Comparison of ENCODE assay signal across 8 cellular contexts in genomic region chr2:6773007-6773693, GRCh38.
DNase-seq lines count a peak whose midpoint lies in the region; ATAC-seq and TF ChIP-seq lines count a peak whose summit lies in the region.

No MANE protein-coding gene starts in this region.

- peak overlapping the region; percentile 32 for H3K4me3 ChIP-seq in astrocyte of the cerebellum (ENCODE audit: low read depth, low read length)

- DNase-seq in NK-92 treated with Interleukin-12 subunit alpha and Interleukin-12 subunit beta, amount 100 ng/mL, for 24 hours (lab: John Stamatoyannopoulos, UW) = peak; percentile 19
- DNase-seq in NK-92 (lab: John Stamatoyannopoulos, UW; ENCODE audit: unreplicated experiment) (no peak), NCI-H1105 (lab: John Stamatoyannopoulos, UW) (peak; percentile 54), T-helper 22 cell (ENCODE audit: low read depth) (peak; percentile 13), astrocyte of the cerebellum (ENCODE audit: low read depth) (no peak), iPS-NIHi7 (ENCODE audit: extremely low spot score) (peak; percentile 80)
- peak; percentile 16 to 63 for DNase-seq in stimulated activated CD4-positive, alpha-beta T cell treated with anti-CD3 and anti-CD28 coated beads, Interleukin-1b, Interleukin-23, amount 100 ng/mL, for 1 hour (ENCODE audit: low read depth in 2 of 2)

- peak; percentile 93 for ATAC-seq in HG02678 (IDR thresholded peaks at IDR 0.05; ENCODE audit: unreplicated experiment)

- in situ Hi-C loops in astrocyte of the cerebellum (cut with HindIII; ENCODE audit: low sequenced_read_pairs) = no loop called here

- peak; percentile 94 for TF ChIP-seq CTCF in astrocyte of the cerebellum (IDR thresholded peaks at IDR 0.05; ENCODE audit: low read depth, low read length, missing control alignments)

Comparison
In these comparisons a context has a peak if more than half of its experiments do, and no peak if none do; other contexts are left out.
1. DNase-seq: peak in NK-92 treated with Interleukin-12 subunit alpha and Interleukin-12 subunit beta, amount 100 ng/mL, for 24 hours (single experiment), NCI-H1105 (single experiment), T-helper 22 cell (single experiment), iPS-NIHi7 (single experiment) and stimulated activated CD4-positive, alpha-beta T cell treated with anti-CD3 and anti-CD28 coated beads, Interleukin-1b, Interleukin-23, amount 100 ng/mL, for 1 hour (2 of 2); none in NK-92 (single experiment) and astrocyte of the cerebellum (single experiment).